ENCODE assay signal across 8 cellular contexts in the genomic region with DNA sequence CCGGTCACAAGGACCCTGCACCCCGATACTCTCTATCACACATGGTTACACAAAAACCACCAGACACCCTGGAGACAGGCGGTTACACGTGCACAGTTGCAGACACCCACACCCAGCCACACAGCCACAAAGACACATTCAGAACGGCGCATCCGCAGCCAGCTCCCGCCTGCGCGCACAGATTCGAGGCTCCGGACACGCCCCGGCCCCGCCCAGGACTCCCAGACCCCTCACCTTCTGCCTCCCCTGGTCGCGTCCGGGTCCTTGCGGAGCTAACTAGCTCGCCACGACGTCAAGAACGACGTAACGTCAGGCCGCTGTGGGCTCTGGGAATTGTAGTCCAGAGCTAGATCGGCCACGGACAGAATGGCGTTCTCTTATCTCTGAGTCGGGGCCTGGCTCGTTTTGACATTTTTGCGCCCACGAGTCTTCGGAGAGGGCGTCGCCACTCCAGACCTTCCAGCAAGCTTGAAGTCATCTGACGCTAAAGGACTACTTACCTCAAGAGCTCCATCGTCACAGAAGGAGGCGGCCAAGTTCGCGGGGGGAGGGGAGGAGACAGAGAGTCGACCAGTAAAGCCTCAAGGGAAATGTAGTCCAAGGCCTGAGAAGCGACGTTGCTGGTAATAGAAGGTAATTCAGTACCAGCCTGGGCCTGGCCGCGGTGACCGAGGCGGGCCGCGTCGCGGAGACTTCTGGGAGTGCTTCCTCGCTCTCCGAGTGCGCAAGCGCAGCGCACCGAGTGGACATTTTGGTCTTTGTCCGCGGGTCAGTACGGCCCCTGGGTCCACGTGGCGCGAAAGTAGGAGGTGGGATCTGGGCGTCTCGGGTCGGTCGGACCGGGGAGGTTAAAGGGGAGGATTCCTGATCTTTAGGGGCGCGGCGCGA. TPM values are rescaled to one million over a fixed set of nuclear protein-coding genes. Genes with fewer than 3 reads are reported as not detected.
DNase-seq lines count a peak whose midpoint lies in the region; ATAC-seq and TF ChIP-seq lines count a peak whose summit lies in the region.

A gene (plus strand): TSS at position 719 of the 888 bp plus-strand sequence. CDS start 21,335 bp downstream, outside the sequence.
A gene (minus strand): TSS at position 278 of the 888 bp plus-strand sequence. CDS start 12,680 bp downstream, outside the sequence.

- peaks cover 23% of the 10 kb centered on the region for H3K36me3 Mint-ChIP-seq in activated naive CD4-positive, alpha-beta T cell treated with anti-CD3 and anti-CD28 coated beads, Interleukin-2, amount 10 ng/mL, durations not matched to agents 7 days and 5 days

- H3K4me3 Mint-ChIP-seq in activated naive CD4-positive, alpha-beta T cell treated with anti-CD3 and anti-CD28 coated beads, Interleukin-2, amount 10 ng/mL, durations not matched to agents 7 days and 5 days, result no peak within 1 kb of the TSS

- TF ChIP-seq CTCF in NB4 (IDR thresholded peaks at IDR 0.05; ENCODE audit: low read depth, low read length) (no peak), suprapubic skin (IDR thresholded peaks at IDR 0.05) (no peak)

- H3K9me3 Mint-ChIP-seq in activated naive CD4-positive, alpha-beta T cell treated with anti-CD3 and anti-CD28 coated beads, Interleukin-2, amount 10 ng/mL, durations not matched to agents 7 days and 5 days, result peaks cover 10% of the 10 kb centered on the region

- TF ChIP-seq POLR2A in NB4 (IDR thresholded peaks at IDR 0.05; ENCODE audit: extremely low read depth, insufficient read length) (peak; percentile 85), suprapubic skin (IDR thresholded peaks at IDR 0.05) (peak in 1 of 2 donors; percentile 83)

- DNase-seq in NB4 (ENCODE audit: low read depth) (peak; percentile 96), SK-MEL-5 (ENCODE audit: low read depth, low spot score) (peak; percentile 98), glomerular endothelial cell (ENCODE audit: extremely low read depth, low read depth, low spot score) (peak; percentile 92), nucleus accumbens (lab: John Stamatoyannopoulos, UW) (peak; percentile 95 to 100 (median 99)), suprapubic skin (ENCODE audit: low spot score in 2 of 2) (peak; percentile 97 to 98)
- DNase-seq in activated naive CD4-positive, alpha-beta T cell treated with anti-CD3 and anti-CD28 coated beads, Interleukin-2, amount 10 ng/mL, durations not matched to agents 7 days and 5 days, result peak; percentile 98

- H3K4me1 Mint-ChIP-seq in activated naive CD4-positive, alpha-beta T cell treated with anti-CD3 and anti-CD28 coated beads, Interleukin-2, amount 10 ng/mL, durations not matched to agents 7 days and 5 days, result peaks cover 18% of the 10 kb centered on the region

- in situ Hi-C loops in SK-MEL-5 (cut with HindIII; ENCODE audit: low pct_unique_long_range_greater_than_20kb, low sequenced_read_pairs), result no loop called here

- no peak within 1 kb of the TSS for H3K27ac Mint-ChIP-seq in activated naive CD4-positive, alpha-beta T cell treated with anti-CD3 and anti-CD28 coated beads, Interleukin-2, amount 10 ng/mL, durations not matched to agents 7 days and 5 days

- peak within 1 kb of the TSS; percentile 92 for H3K27ac ChIP-seq in suprapubic skin

- WGBS in suprapubic skin, result 0% methylated on average over 29 of the region's 73 CpGs

- H3K27me3 Mint-ChIP-seq in activated naive CD4-positive, alpha-beta T cell treated with anti-CD3 and anti-CD28 coated beads, Interleukin-2, amount 10 ng/mL, durations not matched to agents 7 days and 5 days, result no peaks in the 10 kb centered on the region

- H3K9me3 ChIP-seq in suprapubic skin, result no peaks in the 10 kb centered on the region

- H3K4me3 ChIP-seq in GM08714 (ENCODE audit: low read length) (peak within 1 kb of the TSS; percentile 98), NB4 (ENCODE audit: low read depth, low read length) (peak within 1 kb of the TSS; percentile 99), suprapubic skin (peak within 1 kb of the TSS; percentile 75)

- peak; percentile 89 for ATAC-seq in HG02571 (IDR thresholded peaks at IDR 0.05; ENCODE audit: unreplicated experiment)

- H3K27me3 ChIP-seq in suprapubic skin, result no peaks in the 10 kb centered on the region

- TF ChIP-seq EP300 in suprapubic skin (IDR thresholded peaks at IDR 0.05), result no peak

- CTCF ChIA-PET in activated naive CD4-positive, alpha-beta T cell treated with anti-CD3 and anti-CD28 coated beads, Interleukin-2, amount 10 ng/mL, durations not matched to agents 7 days and 5 days (lab: Charles Lee), result no interaction called here

- H3K36me3 ChIP-seq in suprapubic skin, result peaks cover 3% of the 10 kb centered on the region

- peaks cover 24% of the 10 kb centered on the region for H3K4me1 ChIP-seq in suprapubic skin

RNA-seq across cellular contexts. Expression of the first gene that starts in this region (rescaled TPM):
- 88.8 and 97.2 TPM in 2 replicates for total RNA-seq in SK-MEL-5 (2014; rRNA removed; shearing (Covaris generic))
- 61.9 and 77.6 TPM in 2 replicates for polyA plus RNA-seq in SK-MEL-5 (2015; cell fraction: cytosol; rRNA removed)
- 67.1 and 70.9 TPM in 2 replicates for polyA plus RNA-seq in SK-MEL-5 (2015; cell fraction: nucleus; rRNA removed)
- total RNA-seq in glomerular endothelial cell, result 68.7 and 77.4 TPM in 2 replicates
- 10 to 100 TPM; 60.2 to 70.4 (median 64.3) TPM for total RNA-seq in suprapubic skin

RNA-seq across cellular contexts. Expression of the second gene that starts in this region (rescaled TPM):
- total RNA-seq in SK-MEL-5 (2014; rRNA removed; shearing (Covaris generic)), result 1.7 and 2.6 TPM in 2 replicates
- 0.38 and 0.96 TPM in 2 replicates for polyA plus RNA-seq in SK-MEL-5 (2015; cell fraction: cytosol; rRNA removed)
- polyA plus RNA-seq in SK-MEL-5 (2015; cell fraction: nucleus; rRNA removed), result 0.70 and 2.3 TPM in 2 replicates
- total RNA-seq in glomerular endothelial cell (1.2 and 2.9 TPM in 2 replicates), suprapubic skin (1 to 10 TPM; 3.6 to 9.8 (median 6.2) TPM)

Comparison
In these comparisons a context has a peak if more than half of its experiments do, and no peak if none do; other contexts are left out.
1. Peak in every context shown above with its lines: DNase-seq, ATAC-seq, H3K4me3 ChIP-seq and H3K27ac ChIP-seq.